ENCODE assay signal across 8 cellular contexts in genomic region chr7:992742-993607, GRCh38. TPM values are rescaled to one million over a fixed set of nuclear protein-coding genes. Genes with fewer than 3 reads are reported as not detected.
DNase-seq lines count a peak whose midpoint lies in the region; ATAC-seq and TF ChIP-seq lines count a peak whose summit lies in the region.

No MANE protein-coding gene starts in this region.

- peaks cover 0 to 27% of the 10 kb centered on the region in 2 experiments for H3K36me3 ChIP-seq in SK-N-SH (replicated peaks in 1 of 2; ENCODE audit: control insufficient read depth in 1 of 2, insufficient read depth in 2 of 2, low read length in 1 of 2)
- H3K36me3 ChIP-seq in trophoblast cell (ENCODE audit: control insufficient read depth in 1 of 2, insufficient read depth in 2 of 2, low read length in 2 of 2), result peaks cover 8 to 12% of the 10 kb centered on the region in 2 experiments
- peaks cover 13% of the 10 kb centered on the region for H3K36me3 ChIP-seq in upper lobe of right lung

- CTCF ChIA-PET in SK-N-SH (lab: Yijun Ruan, JAX), result interaction anchor here (0.6 to 11.2 kb wide), 82 partner anchors 8 to 666 kb away, joined by 3 to 756 read pairs (median 8); partner anchors contain the start of genes COX19, CYP2W1, GPER1 and GPR146

- peaks cover 10% of the 10 kb centered on the region for H3F3A ChIP-seq in SK-N-SH (replicated peaks; ENCODE audit: insufficient read depth)

- H3K27me3 ChIP-seq in SK-N-SH (ENCODE audit: insufficient read depth), result no peaks in the 10 kb centered on the region
- no peaks in the 10 kb centered on the region for H3K27me3 ChIP-seq in trophoblast cell (ENCODE audit: insufficient read depth, low read length)
- H3K27me3 ChIP-seq in upper lobe of right lung, result peaks cover 14% of the 10 kb centered on the region

- H4K12ac ChIP-seq in trophoblast cell (ENCODE audit: low read depth, low read length), result no peak overlapping the region

- no peak overlapping the region for H3K18ac ChIP-seq in trophoblast cell (ENCODE audit: low read length)

- WGBS in SK-N-SH (ENCODE audit: low lambda C conversion rate), result 32% methylated on average over 21 of the region's 33 CpGs
- WGBS in trophoblast cell (ENCODE audit: extremely low coverage, insufficient coverage, insufficient read length), result no CpG with 5 or more reads among the region's 33 CpGs

- ATAC-seq in HG02678 (IDR thresholded peaks at IDR 0.05; ENCODE audit: unreplicated experiment) (peak; percentile 84), upper lobe of right lung (peak; percentile 98)

- H3K4me1 ChIP-seq in SK-N-SH (ENCODE audit: control insufficient read depth in 1 of 2, insufficient read depth in 2 of 2, low read depth in 1 of 2, low read length in 1 of 2), result peaks cover 3 to 7% of the 10 kb centered on the region in 2 experiments; a peak in 2 of 4 replicates
- peaks cover 8 to 11% of the 10 kb centered on the region in 2 experiments for H3K4me1 ChIP-seq in trophoblast cell (ENCODE audit: control insufficient read depth in 1 of 2, insufficient read depth in 2 of 2, low read length in 2 of 2)
- H3K4me1 ChIP-seq in upper lobe of right lung, result no peaks in the 10 kb centered on the region

- DNase-seq in NCI-H128 (lab: John Stamatoyannopoulos, UW; ENCODE audit: unreplicated experiment), result peak; percentile 88
- peak; percentile 98 for DNase-seq in SK-N-SH
- peak; percentile 93 for DNase-seq in activated naive CD4-positive, alpha-beta T cell treated with Interleukin-2 at 50 U/mL for 16 hours
- DNase-seq in globus pallidus (ENCODE audit: low spot score), result peak; percentile 97
- peak; percentile 96 for DNase-seq in trophoblast cell
- peak; percentile 99 for DNase-seq in upper lobe of right lung

- TF ChIP-seq RAD21 in SK-N-SH (IDR thresholded peaks at IDR 0.05; ENCODE audit: low read length), result peak; percentile 100

- no peak overlapping the region for H3K4me2 ChIP-seq in SK-N-SH
- H3K4me2 ChIP-seq in trophoblast cell (ENCODE audit: low read length), result no peak overlapping the region

- H3K27ac ChIP-seq in SK-N-SH (ENCODE audit: low read depth in 2 of 2, low read length in 1 of 2) (no peak overlapping the region), trophoblast cell (ENCODE audit: low read depth, low read length) (no peak overlapping the region), upper lobe of right lung (no peak overlapping the region)

- intact Hi-C loops in upper lobe of right lung (cut with DNase I), result loop anchor here (5.0 kb wide), 1 partner anchor 69 kb away; no protein-coding TSS in a partner anchor

- H3K4ac ChIP-seq in trophoblast cell (ENCODE audit: low read depth, low read length), result no peak overlapping the region

- no peak overlapping the region for H2BK120ac ChIP-seq in trophoblast cell (ENCODE audit: insufficient read depth, low read length, poor library complexity)

- H2AFZ ChIP-seq in SK-N-SH (ENCODE audit: low read depth) (no peak overlapping the region), trophoblast cell (ENCODE audit: insufficient read depth, low read length, poor library complexity) (no peak overlapping the region)

- peak overlapping the region; percentile 8 for H4K91ac ChIP-seq in trophoblast cell (ENCODE audit: low read depth, low read length)

- no peak overlapping the region for H2AK5ac ChIP-seq in trophoblast cell (ENCODE audit: low read length)

- H3K79me2 ChIP-seq in SK-N-SH (ENCODE audit: insufficient read depth) (no peaks in the 10 kb centered on the region), trophoblast cell (ENCODE audit: control insufficient read depth, insufficient read depth, low read length, poor library complexity) (no peaks in the 10 kb centered on the region)

- H3K23ac ChIP-seq in trophoblast cell (ENCODE audit: low read length), result no peak overlapping the region

- H3K4me3 ChIP-seq in SK-N-SH (ENCODE audit: low read depth in 2 of 2, low read length in 1 of 2) (peak overlapping the region in 1 of 2 experiments; percentile 24; a peak in 1 of 4 replicates), trophoblast cell (ENCODE audit: low read depth, low read length) (no peak overlapping the region), upper lobe of right lung (no peak overlapping the region)

- no peaks in the 10 kb centered on the region for H3K9me2 ChIP-seq in SK-N-SH

- peak; percentile 100 for TF ChIP-seq CTCF in GM12874 (IDR thresholded peaks at IDR 0.05; ENCODE audit: insufficient read depth, low read depth, low read length)
- peak; percentile 100 for TF ChIP-seq CTCF in SK-N-SH (IDR thresholded peaks at IDR 0.05)
- peak; percentile 100 for TF ChIP-seq CTCF in upper lobe of right lung (IDR thresholded peaks at IDR 0.05)

- no peak overlapping the region for H3K14ac ChIP-seq in trophoblast cell (ENCODE audit: low read length)

- H3K9ac ChIP-seq in SK-N-SH (no peak overlapping the region), trophoblast cell (ENCODE audit: low read length) (no peak overlapping the region)

- 0 out of 4 replicates have a peak, but pooled peaks of 1 of the 2 experiments have one; percentile 17 for TF ChIP-seq EP300 in SK-N-SH (IDR thresholded peaks at IDR 0.05; ENCODE audit: borderline replicate concordance in 1 of 2, low read depth in 1 of 2, low read length in 1 of 2)

- H3K79me1 ChIP-seq in trophoblast cell (ENCODE audit: low read length), result no peaks in the 10 kb centered on the region

- H4K20me1 ChIP-seq in SK-N-SH (ENCODE audit: insufficient read depth), result peaks cover 4% of the 10 kb centered on the region; the same call in 1 of the 2 replicates

- no peak overlapping the region for H4K8ac ChIP-seq in trophoblast cell (ENCODE audit: low read depth, low read length)

- H2BK12ac ChIP-seq in trophoblast cell (ENCODE audit: low read length), result no peak overlapping the region

- POLR2A ChIA-PET in SK-N-SH (lab: Yijun Ruan, JAX), result interaction anchor here (1.0 to 1.6 kb wide), 4 partner anchors 34 to 149 kb away, joined by 3 to 9 read pairs (median 8); a partner anchor contains a TSS

- no peak overlapping the region for H2BK5ac ChIP-seq in trophoblast cell (ENCODE audit: low read depth, low read length, poor library complexity)

- no peaks in the 10 kb centered on the region for H3K9me3 ChIP-seq in SK-N-SH
- no peaks in the 10 kb centered on the region for H3K9me3 ChIP-seq in trophoblast cell (ENCODE audit: insufficient read depth, low read depth, low read length)
- H3K9me3 ChIP-seq in upper lobe of right lung, result no peaks in the 10 kb centered on the region

TF ChIP-seq in SK-N-SH, 30 proteins besides CTCF, POLR2A, EP300 and RAD21 (continues in another document):
- peak; percentile 87 for TF ChIP-seq MXI1 (IDR thresholded peaks at IDR 0.05; ENCODE audit: low read depth, low read length)
- TF ChIP-seq CHD2 (IDR thresholded peaks at IDR 0.05; ENCODE audit: low read length, partially characterized antibody), result peak; percentile 92
- TF ChIP-seq TEAD4 (IDR thresholded peaks at IDR 0.05; ENCODE audit: borderline replicate concordance, insufficient read depth), result no peak
- TF ChIP-seq IRF3 (IDR thresholded peaks at IDR 0.05; ENCODE audit: low read depth, low read length), result no peak
- peak; percentile 97 for TF ChIP-seq SIN3A (IDR thresholded peaks at IDR 0.05; ENCODE audit: borderline replicate concordance, low read depth, low read length)
- TF ChIP-seq USF2 (IDR thresholded peaks at IDR 0.05; ENCODE audit: borderline replicate concordance, low read depth, low read length), result peak; percentile 24; the same call in 1 of the 2 replicates
- TF ChIP-seq FOXM1 (IDR thresholded peaks at IDR 0.05; ENCODE audit: low read depth), result no peak
- TF ChIP-seq FOXJ3 (CRISPR knock-in tag; IDR thresholded peaks at IDR 0.05), result no peak
- TF ChIP-seq RCOR1 (IDR thresholded peaks at IDR 0.05; ENCODE audit: low read length), result peak; percentile 64; the same call in 1 of the 2 replicates
- TF ChIP-seq RFX5 (IDR thresholded peaks at IDR 0.05; ENCODE audit: low read length), result no peak
- peak; percentile 60 for TF ChIP-seq POLR2AphosphoS5 (IDR thresholded peaks at IDR 0.05; ENCODE audit: low read depth, low read length)
- peak; percentile 87 for TF ChIP-seq MAX (IDR thresholded peaks at IDR 0.05; ENCODE audit: low read depth)

RNA-seq across cellular contexts. Expression of gene CYP2W1, which starts 10.0 kb away (rescaled TPM):
- 0.06 and 0.10 TPM in 2 replicates for polyA plus RNA-seq in SK-N-SH (2012; rRNA removed)
- polyA plus RNA-seq in SK-N-SH (2012; cell fraction: cytosol; rRNA removed), result 0.03 TPM in 1 of 2 replicates, not detected in the other
- 0.38 and 0.48 TPM in 2 replicates for polyA plus RNA-seq in SK-N-SH (2012; cell fraction: nucleus; rRNA removed)
- 0.01 TPM in 1 of 2 replicates, not detected in the other for polyA plus RNA-seq in trophoblast cell (2013)
- not detected for total RNA-seq in upper lobe of right lung

RNA-seq across cellular contexts. Expression of gene COX19, which starts 17.6 kb away (rescaled TPM):
- polyA plus RNA-seq in SK-N-SH (2012; rRNA removed), result 7.6 TPM in 2 replicates
- polyA plus RNA-seq in SK-N-SH (2012; cell fraction: cytosol; rRNA removed), result 6.4 and 7.5 TPM in 2 replicates
- 15.5 and 19.8 TPM in 2 replicates for polyA plus RNA-seq in SK-N-SH (2012; cell fraction: nucleus; rRNA removed)
- 8.3 and 8.4 TPM in 2 replicates for polyA plus RNA-seq in trophoblast cell (2013)
- 9.4 TPM for total RNA-seq in upper lobe of right lung

RNA-seq across cellular contexts. Expression of gene ADAP1, which starts 38.5 kb away (rescaled TPM):
- polyA plus RNA-seq in SK-N-SH (2012; rRNA removed), result 3.2 and 5.4 TPM in 2 replicates
- 2.0 and 2.8 TPM in 2 replicates for polyA plus RNA-seq in SK-N-SH (2012; cell fraction: cytosol; rRNA removed)
- polyA plus RNA-seq in SK-N-SH (2012; cell fraction: nucleus; rRNA removed), result 8.1 and 8.6 TPM in 2 replicates
- polyA plus RNA-seq in trophoblast cell (2013), result 1.0 and 1.4 TPM in 2 replicates
- 30.7 TPM for total RNA-seq in upper lobe of right lung

RNA-seq across cellular contexts. Expression of gene GPR146, which starts 51.4 kb away (rescaled TPM):
- polyA plus RNA-seq in SK-N-SH (2012; rRNA removed), result 1.4 and 2.0 TPM in 2 replicates
- polyA plus RNA-seq in SK-N-SH (2012; cell fraction: cytosol; rRNA removed), result 0.95 and 1.3 TPM in 2 replicates
- 1.5 and 2.0 TPM in 2 replicates for polyA plus RNA-seq in SK-N-SH (2012; cell fraction: nucleus; rRNA removed)
- 5.6 and 6.0 TPM in 2 replicates for polyA plus RNA-seq in trophoblast cell (2013)
- 40.0 TPM for total RNA-seq in upper lobe of right lung
